In genomic region chr14:50943943-50944646, GRCh38 we compare ENCODE assay signal across 8 cellular contexts. TPM values are rescaled to one million over a fixed set of nuclear protein-coding genes. Genes with fewer than 3 reads are reported as not detected.
DNase-seq lines count a peak whose midpoint lies in the region; ATAC-seq, FAIRE-seq and TF ChIP-seq lines count a peak whose summit lies in the region.

Gene PYGL, minus strand, starts transcription at chr14:50944483. Its CDS starts 80 bp downstream, at chr14:50944403.

- peak within 1 kb of the TSS; percentile 54 for H3K27ac Mint-ChIP-seq in stimulated activated memory B cell treated with anti-CD40 and anti-IgM and Interleukin-4, amounts not matched to agents 10 μg/mL and 1 μg/mL and 100 μg/mL, for 72 hours

- no peaks in the 10 kb centered on the region; a peak in 1 of 8 replicates for H3K36me3 ChIP-seq in H1 (ENCODE audit: control insufficient read depth in 2 of 4, insufficient read depth in 4 of 4, low read length in 3 of 4)

- peaks cover 18% of the 10 kb centered on the region for H3K23me2 ChIP-seq in H1 (ENCODE audit: low read depth, low read length)

- no peaks in the 10 kb centered on the region for H3K79me2 ChIP-seq in H1 (ENCODE audit: control insufficient read depth in 1 of 2, insufficient read depth in 2 of 2, low read length in 2 of 2)

- H3K27me3 ChIP-seq in H1 (replicated peaks in 1 of 4; ENCODE audit: control insufficient read depth in 3 of 4, extremely low read depth in 1 of 4, insufficient read depth in 3 of 4, low read length in 3 of 4): 0 out of 7 replicates have a peak, but pooled peaks cover 0 to 2% (median 0%) of the 10 kb centered on the region in 4 experiments

- H2BK15ac ChIP-seq in H1 (ENCODE audit: low read length): peak within 1 kb of the TSS; percentile 92; the same call in 1 of the 2 replicates

- H3K9me3 Mint-ChIP-seq in stimulated activated memory B cell treated with anti-CD40 and anti-IgM and Interleukin-4, amounts not matched to agents 10 μg/mL and 1 μg/mL and 100 μg/mL, for 72 hours: no peaks in the 10 kb centered on the region

- H3K9ac ChIP-seq in H1 (replicated peaks in 1 of 4; ENCODE audit: extremely low read depth in 1 of 4, low read depth in 3 of 4, low read length in 3 of 4): peak within 1 kb of the TSS; percentile 58 to 73 (median 66)

- TF ChIP-seq EP300 in H1 (IDR thresholded peaks at IDR 0.05; ENCODE audit: borderline replicate concordance in 1 of 2, low read depth in 2 of 2, low read length in 2 of 2): no peak

- H3K27me3 Mint-ChIP-seq in stimulated activated memory B cell treated with anti-CD40 and anti-IgM and Interleukin-4, amounts not matched to agents 10 μg/mL and 1 μg/mL and 100 μg/mL, for 72 hours: peaks cover 45% of the 10 kb centered on the region

- H3K18ac ChIP-seq in H1 (ENCODE audit: extremely low read depth, low read length): peak within 1 kb of the TSS; percentile 88

- H2BK5ac ChIP-seq in H1 (ENCODE audit: low read depth, low read length): peak within 1 kb of the TSS; percentile 66; the same call in 1 of the 2 replicates

- H3K4me3 Mint-ChIP-seq in stimulated activated memory B cell treated with anti-CD40 and anti-IgM and Interleukin-4, amounts not matched to agents 10 μg/mL and 1 μg/mL and 100 μg/mL, for 72 hours: peak within 1 kb of the TSS; percentile 86

- no peak within 1 kb of the TSS for H2AK5ac ChIP-seq in H1 (ENCODE audit: low read depth, low read length)

- CTCF ChIA-PET in H1 (lab: Charles Lee; ENCODE audit: partially characterized antibody): interaction anchor here (0.9 to 1.3 kb wide), 3 partner anchors 9 to 835 kb away, joined by 3 to 4 read pairs (median 3); no protein-coding TSS in a partner anchor

- H3K56ac ChIP-seq in H1 (replicated peaks; ENCODE audit: insufficient read length, low read depth, low read length): peak within 1 kb of the TSS; percentile 65

- H4K20me1 ChIP-seq in H1 (replicated peaks in 1 of 2; ENCODE audit: control insufficient read depth in 1 of 2, insufficient read depth in 2 of 2, low read length in 2 of 2): no peaks in the 10 kb centered on the region

- H3K36me3 Mint-ChIP-seq in stimulated activated memory B cell treated with anti-CD40 and anti-IgM and Interleukin-4, amounts not matched to agents 10 μg/mL and 1 μg/mL and 100 μg/mL, for 72 hours: no peaks in the 10 kb centered on the region

- H3K14ac ChIP-seq in H1 (ENCODE audit: insufficient read length): no peak within 1 kb of the TSS

- H3K27ac ChIP-seq in H1 (ENCODE audit: low read depth, low read length): peak within 1 kb of the TSS; percentile 27; the same call in 1 of the 2 replicates

- 0 out of 4 replicates have a peak, but pooled peaks of 1 of the 3 experiments have one; percentile 3 for TF ChIP-seq CTCF in H1 (IDR thresholded peaks at IDR 0.05; ENCODE audit: control extremely low read depth in 1 of 3, insufficient read depth in 1 of 3, low read depth in 1 of 3, low read length in 3 of 3)

- H4K8ac ChIP-seq in H1 (ENCODE audit: extremely low read depth, insufficient read depth, low read length): no peak within 1 kb of the TSS; the same call in none of the 2 replicates

- POLR2A ChIA-PET in H1 (lab: Charles Lee; ENCODE audit: partially characterized antibody): interaction anchor here (0.7 to 1.9 kb wide), 6 partner anchors 9 to 162 kb away, joined by 3 to 7 read pairs (median 4); no protein-coding TSS in a partner anchor

- no peak within 1 kb of the TSS for H4K5ac ChIP-seq in H1 (ENCODE audit: insufficient read length, low read depth, low read length)

- H2BK120ac ChIP-seq in H1 (replicated peaks; ENCODE audit: low read depth, low read length): peak within 1 kb of the TSS; percentile 50

- FAIRE-seq in H1 (lab: Jason Lieb, UNC): no peak

- peaks cover 2% of the 10 kb centered on the region; the same call in 1 of the 2 replicates for H3K79me1 ChIP-seq in H1 (ENCODE audit: low read depth, low read length)

- no peak; a peak in 2 of 3 replicates for TF ChIP-seq POLR2A in H1 (IDR thresholded peaks at IDR 0.05; ENCODE audit: control extremely low read depth in 1 of 2, low read depth in 2 of 2, low read length in 2 of 2)

- peak within 1 kb of the TSS; percentile 96 for H4K91ac ChIP-seq in H1 (replicated peaks; ENCODE audit: insufficient read length, low read length)

- peak within 1 kb of the TSS; percentile 97 to 98 for H3K4me2 ChIP-seq in H1 (ENCODE audit: insufficient read depth in 1 of 2, low read depth in 2 of 2, low read length in 2 of 2)

- no peak within 1 kb of the TSS for H2BK20ac ChIP-seq in H1 (ENCODE audit: low read length)

- ATAC-seq in GM21360 (IDR thresholded peaks at IDR 0.05; ENCODE audit: unreplicated experiment): peak; percentile 63
- ATAC-seq in stimulated activated memory B cell treated with anti-CD40 and anti-IgM and Interleukin-4, amounts not matched to agents 10 μg/mL and 1 μg/mL and 100 μg/mL, for 72 hours: peak; percentile 82
- no peak for ATAC-seq in GM18873 (IDR thresholded peaks at IDR 0.05; ENCODE audit: low FRiP score, unreplicated experiment)

- peak within 1 kb of the TSS; percentile 95 for H2AFZ ChIP-seq in H1 (ENCODE audit: low read length)

- DNase-seq in COR-L47 (lab: John Stamatoyannopoulos, UW): peak; percentile 23
- DNase-seq in M059J (ENCODE audit: low read depth): peak; percentile 74
- DNase-seq in UCSD-AML1 (lab: John Stamatoyannopoulos, UW; ENCODE audit: unreplicated experiment): peak; percentile 71
- DNase-seq in H1 (ENCODE audit: low read depth in 1 of 2, low spot score in 2 of 2): peak in 1 of 2 experiments; percentile 88
- DNase-seq in lung microvascular endothelial cell (ENCODE audit: low read depth in 2 of 2): peak; percentile 61 to 71

- H3K4me1 Mint-ChIP-seq in stimulated activated memory B cell treated with anti-CD40 and anti-IgM and Interleukin-4, amounts not matched to agents 10 μg/mL and 1 μg/mL and 100 μg/mL, for 72 hours: peaks cover 14% of the 10 kb centered on the region

- no peak within 1 kb of the TSS for H3K4ac ChIP-seq in H1 (replicated peaks; ENCODE audit: insufficient read length, low read depth, low read length)

- peaks cover 0 to under 1% of the 10 kb centered on the region in 2 experiments; a peak in 1 of 4 replicates for H3K9me3 ChIP-seq in H1 (ENCODE audit: insufficient read depth in 2 of 2, low read depth in 1 of 2, low read length in 1 of 2)

- no peak within 1 kb of the TSS for H3K23ac ChIP-seq in H1 (ENCODE audit: insufficient read length)

- H3K4me3 ChIP-seq in H1 (ENCODE audit: extremely low read depth in 1 of 4, insufficient read depth in 2 of 4, low read depth in 3 of 4, low read length in 4 of 4): peak within 1 kb of the TSS; percentile 53 to 89 (median 78)

- TF ChIP-seq RAD21 in H1 (IDR thresholded peaks at IDR 0.05 in 1 of 2, conservative IDR thresholded peaks at IDR 0.05 in 1 of 2; ENCODE audit: low read depth in 2 of 2, low read length in 2 of 2): no peak; a peak in 2 of 4 replicates

- H3K4me1 ChIP-seq in H1 (replicated peaks in 1 of 4; ENCODE audit: control insufficient read depth in 3 of 4, insufficient read depth in 4 of 4, low read length in 3 of 4): peaks cover 0 to 4% (median 1%) of the 10 kb centered on the region in 4 experiments; a peak in 4 of 7 replicates

- H2BK12ac ChIP-seq in H1 (ENCODE audit: low read depth, low read length): peak within 1 kb of the TSS; percentile 97; the same call in 1 of the 2 replicates

- 0% methylated on average over 48 of the region's 74 CpGs; no CpG with 5 or more reads in 1 of the 2 experiments for WGBS in H1 (ENCODE audit: extremely low coverage in 1 of 2, insufficient coverage in 1 of 2, insufficient read length in 1 of 2, insufficient replicate concordance in 2 of 2, low coverage in 1 of 2, low lambda C conversion rate in 2 of 2, missing lambda C conversion rate in 1 of 2), 2 experiments

TF ChIP-seq in H1, 55 proteins besides CTCF, POLR2A, EP300 and RAD21 (continues in another document):
- TF ChIP-seq CBX5 (IDR thresholded peaks at IDR 0.05; ENCODE audit: low read depth, low read length) (no peak), BACH1 (IDR thresholded peaks at IDR 0.05; ENCODE audit: low read length) (no peak), KDM4A (IDR thresholded peaks at IDR 0.05; ENCODE audit: low read depth, low read length, severe bottlenecking) (peak; percentile 96), ATF3 (IDR thresholded peaks at IDR 0.05; ENCODE audit: insufficient read depth, low read depth, low read length) (no peak), SAP30 (IDR thresholded peaks at IDR 0.05; ENCODE audit: insufficient read depth, insufficient replicate concordance, low read length) (no peak), MAFK (IDR thresholded peaks at IDR 0.05; ENCODE audit: low read depth, low read length) (no peak), CBX8 (IDR thresholded peaks at IDR 0.05; ENCODE audit: borderline replicate concordance, low read depth, low read length) (no peak), TCF12 (IDR thresholded peaks at IDR 0.05; ENCODE audit: low read depth, low read length) (no peak), SP1 (IDR thresholded peaks at IDR 0.05; ENCODE audit: low read depth, low read length) (no peak), TEAD4 (IDR thresholded peaks at IDR 0.05; ENCODE audit: low read depth, low read length) (no peak), BCL11A (IDR thresholded peaks at IDR 0.05; ENCODE audit: low read depth in 2 of 2, low read length in 2 of 2) (no peak), KDM1A (IDR thresholded peaks at IDR 0.05; ENCODE audit: borderline replicate concordance, low read length) (no peak), CTBP2 (IDR thresholded peaks at IDR 0.05; ENCODE audit: borderline replicate concordance, insufficient read depth, insufficient read length, low read length) (no peak)

RNA-seq across cellular contexts. Expression of gene PYGL, which starts in this region (rescaled TPM):
- 44.9 and 75.8 TPM in 2 replicates for total RNA-seq in M059J (2014; rRNA removed; shearing (Covaris generic))
- 46.6 and 50.5 TPM in 2 replicates for total RNA-seq in H1 (2021; fragmentation: NEBNext Ultra II Directional; extraction: Animal tissue kit (Norgen Biotek cat#: 25700))
- 26.1 and 26.7 TPM in 2 replicates for polyA plus RNA-seq in H1 (2011; rRNA removed)
- 33.1 TPM for polyA plus RNA-seq in H1 (2011; cell fraction: cytosol; rRNA removed)
- polyA plus RNA-seq in H1 (2011; cell fraction: nucleus; rRNA removed): 30.8 TPM
- polyA plus RNA-seq in H1 (2012, experiment 1 of 2): 37.3 to 42.5 TPM (median 41.9 TPM) in 4 replicates
- 6.0 TPM for polyA plus RNA-seq in H1 (2012, experiment 2 of 2)
- polyA plus RNA-seq in H1 (2013, experiment 1 of 2): 47.6 TPM
- polyA plus RNA-seq in H1 (2013, experiment 2 of 2): 46.0 TPM
- polyA minus RNA-seq in H1 (2011; rRNA and poly(A)+ RNA removed): 27.4 and 33.6 TPM in 2 replicates
- 27.2 TPM for polyA minus RNA-seq in H1 (2011; cell fraction: cytosol; rRNA and poly(A)+ RNA removed)
- 23.3 TPM for polyA minus RNA-seq in H1 (2011; cell fraction: nucleus; rRNA and poly(A)+ RNA removed)
- 62.8 and 71.6 TPM in 2 replicates for total RNA-seq in lung microvascular endothelial cell
